ENCODE assay signal across 27 cellular contexts in the genomic region with DNA sequence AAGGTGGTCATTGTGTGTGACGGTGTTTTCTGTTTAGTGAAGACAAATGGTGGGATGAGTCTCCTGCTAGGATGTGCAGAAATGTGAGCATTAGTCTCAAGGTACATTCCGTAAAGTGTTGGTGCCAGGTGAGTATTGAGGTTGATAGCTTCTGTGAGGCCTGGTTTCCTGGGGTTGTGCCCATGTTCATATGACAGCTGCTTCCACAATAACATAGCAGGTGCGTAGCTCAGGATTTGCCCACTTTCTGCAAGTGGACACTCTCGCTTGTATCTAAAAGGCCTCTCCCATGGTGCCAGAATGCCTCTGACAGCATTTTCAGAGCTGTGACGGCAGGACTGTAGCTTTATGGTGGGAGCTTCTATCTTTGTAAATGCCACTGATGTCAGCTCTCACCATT.
"Had no signal": no experiment of that assay in that cellular context is flagged by ENCODE, and none has a peak within 500 bp of the region (broad histone marks: within the 10 kb centered on the region; RNA-seq: fewer than 3 reads in every experiment).

No MANE protein-coding gene starts in this region.

- H3K4me3 Mint-ChIP-seq: activated CD4-positive, alpha-beta memory T cell treated with anti-CD3 and anti-CD28 coated beads, Interleukin-2, amount 10 ng/mL, durations not matched to agents 7 days and 5 days; activated CD4-positive, alpha-beta T cell treated with anti-CD3 and anti-CD28 coated beads for 36 hours; activated naive CD4-positive, alpha-beta T cell treated with anti-CD3 and anti-CD28 coated beads, Interleukin-2, amount 10 ng/mL, durations not matched to agents 7 days and 5 days; activated naive CD8-positive, alpha-beta T cell treated with anti-CD3 and anti-CD28 coated beads for 36 hours had no signal

- H3K4me1 Mint-ChIP-seq: activated CD4-positive, alpha-beta memory T cell treated with anti-CD3 and anti-CD28 coated beads, Interleukin-2, amount 10 ng/mL, durations not matched to agents 7 days and 5 days; activated CD4-positive, alpha-beta T cell treated with anti-CD3 and anti-CD28 coated beads for 36 hours; activated naive CD4-positive, alpha-beta T cell treated with anti-CD3 and anti-CD28 coated beads, Interleukin-2, amount 10 ng/mL, durations not matched to agents 7 days and 5 days; activated naive CD8-positive, alpha-beta T cell treated with anti-CD3 and anti-CD28 coated beads for 36 hours had no signal

- H3K27me3 ChIP-seq: adrenal gland, Peyer's patch, SJCRH30 had no signal

- H3K9ac ChIP-seq: SK-N-SH had no signal

- H3K27me3 Mint-ChIP-seq: activated CD4-positive, alpha-beta memory T cell treated with anti-CD3 and anti-CD28 coated beads, Interleukin-2, amount 10 ng/mL, durations not matched to agents 7 days and 5 days; activated CD4-positive, alpha-beta T cell treated with anti-CD3 and anti-CD28 coated beads for 36 hours; activated naive CD4-positive, alpha-beta T cell treated with anti-CD3 and anti-CD28 coated beads, Interleukin-2, amount 10 ng/mL, durations not matched to agents 7 days and 5 days; activated naive CD8-positive, alpha-beta T cell treated with anti-CD3 and anti-CD28 coated beads for 36 hours had no signal

- H3K36me3 ChIP-seq: adrenal gland, Peyer's patch, SJCRH30 had no signal

- H3K27ac Mint-ChIP-seq: activated CD4-positive, alpha-beta memory T cell treated with anti-CD3 and anti-CD28 coated beads, Interleukin-2, amount 10 ng/mL, durations not matched to agents 7 days and 5 days; activated CD4-positive, alpha-beta T cell treated with anti-CD3 and anti-CD28 coated beads for 36 hours; activated naive CD4-positive, alpha-beta T cell treated with anti-CD3 and anti-CD28 coated beads, Interleukin-2, amount 10 ng/mL, durations not matched to agents 7 days and 5 days; activated naive CD8-positive, alpha-beta T cell treated with anti-CD3 and anti-CD28 coated beads for 36 hours; activated T-helper 2 cell treated with anti-CD3 and anti-CD28 coated beads, Interferon-gamma antibody, Interleukin-2, Interleukin-4, amounts not matched to agents 10 μg/mL and 5 μg/mL and 100 μg/mL, durations not matched to agents 14 hours and 24 hours and 36 hours had no signal

- H3K9me3 ChIP-seq: adrenal gland, Peyer's patch, SJCRH30, SK-N-SH had no signal

- H3K9me3 Mint-ChIP-seq: activated naive CD8-positive, alpha-beta T cell treated with anti-CD3 and anti-CD28 coated beads for 36 hours had no signal

- H3K4me2 ChIP-seq: SK-N-SH had no signal

- H3K4me3 ChIP-seq: adrenal gland, Peyer's patch, SJCRH30 had no signal

- ATAC-seq: activated CD4-positive, alpha-beta T cell treated with anti-CD3 and anti-CD28 coated beads for 36 hours had no signal

- H3K36me3 Mint-ChIP-seq: activated naive CD4-positive, alpha-beta T cell treated with anti-CD3 and anti-CD28 coated beads, Interleukin-2, amount 10 ng/mL, durations not matched to agents 7 days and 5 days; activated naive CD8-positive, alpha-beta T cell treated with anti-CD3 and anti-CD28 coated beads for 36 hours had no signal

- DNase-seq: activated CD4-positive, alpha-beta memory T cell treated with anti-CD3 and anti-CD28 coated beads, Interleukin-2, amount 10 ng/mL, durations not matched to agents 7 days and 5 days; activated CD4-positive, alpha-beta T cell treated with anti-CD3 and anti-CD28 coated beads for 36 hours; activated CD4-positive, alpha-beta T cell treated with anti-CD3 and anti-CD28 coated beads, Interleukin-2, amount 50 U/mL, for 1 hour; activated gamma-delta T cell treated with Interleukin-2 at 50 U/mL for 16 hours; activated naive CD4-positive, alpha-beta T cell treated with anti-CD3 and anti-CD28 coated beads, Interleukin-2, amount 10 ng/mL, durations not matched to agents 7 days and 5 days; activated naive CD8-positive, alpha-beta T cell treated with anti-CD3 and anti-CD28 coated beads for 36 hours; activated T-cell treated with anti-CD3 and anti-CD28 coated beads for 4 hours; activated T-cell treated with anti-CD3 and anti-CD28 coated beads, Interleukin-2, amount 50 U/mL, for 48 hours; adrenal gland; anterior cingulate cortex; NCI-H1048; NCI-H146; NCI-H187 treated with DMSO at 0.1 percent for 48 hours; NCI-H2171; NCI-H2227 treated with DMSO at 0.1 percent for 48 hours; NCI-H446 treated with DMSO at 0.1 percent for 48 hours; NCI-H524 treated with DMSO at 0.1 percent for 48 hours; NCI-H774; NK-92 treated with Interleukin-12 subunit alpha and Interleukin-12 subunit beta, amount 100 ng/mL, for 24 hours; Peyer's patch; Right ventricle myocardium superior; SJCRH30; SK-N-SH; T-helper 1 cell had no signal

- H3K27ac ChIP-seq: adrenal gland, Peyer's patch, RWPE1, SJCRH30, VCaP had no signal

- H3K4me1 ChIP-seq: adrenal gland, Peyer's patch, SJCRH30 had no signal
